8 cellular contexts compared by ENCODE assay signal in the genomic region with DNA sequence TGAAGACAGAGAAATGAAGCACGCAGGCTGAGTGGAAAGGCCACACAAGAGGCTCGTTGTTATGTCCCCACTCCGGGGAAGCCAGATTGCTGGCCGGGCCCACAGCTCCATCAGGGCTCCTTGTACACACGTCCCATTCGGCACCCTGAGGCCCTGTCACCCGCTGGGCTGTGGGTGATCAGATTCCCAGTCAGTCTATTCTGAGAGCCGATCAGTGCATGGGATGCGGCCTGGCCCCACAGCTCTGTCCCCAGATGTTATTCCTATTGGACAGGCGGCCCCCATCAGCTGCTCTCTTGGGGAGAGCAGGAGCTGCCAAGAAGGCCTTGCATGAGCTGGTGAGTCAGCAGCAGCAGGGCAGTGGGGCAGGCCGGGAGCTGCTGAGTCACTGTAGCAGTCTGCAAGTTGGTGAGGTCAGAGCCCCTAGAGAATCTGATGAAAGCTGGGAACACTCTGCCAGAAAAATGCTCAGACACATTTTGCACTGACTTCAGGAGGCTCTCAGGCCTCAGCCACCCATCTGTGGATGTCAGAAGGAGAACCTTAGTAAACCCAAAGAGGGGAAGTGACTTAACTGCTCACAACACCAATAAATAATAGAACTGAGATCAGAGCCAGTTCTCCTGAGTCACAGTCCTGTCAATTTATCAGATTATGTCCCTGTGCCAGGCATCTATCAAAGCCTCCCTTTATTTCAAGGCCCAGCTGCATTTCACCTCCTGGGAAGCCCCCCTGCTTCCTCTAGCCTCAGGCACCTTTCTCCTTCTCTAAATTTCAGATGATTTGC. TPM values are rescaled to one million over a fixed set of nuclear protein-coding genes. Genes with fewer than 3 reads are reported as not detected.
DNase-seq lines count a peak whose midpoint lies in the region; TF ChIP-seq lines count a peak whose summit lies in the region.

No MANE protein-coding gene starts in this region.

- H3K27me3 ChIP-seq in SJSA1 (replicated peaks) (no peaks in the 10 kb centered on the region), spleen (replicated peaks in 1 of 7) (no peaks in the 10 kb centered on the region)

- H3K4me3 ChIP-seq in SJSA1: no peak overlapping the region
- H3K4me3 ChIP-seq in choroid plexus epithelial cell (ENCODE audit: low read depth, low read length): no peak overlapping the region
- H3K4me3 ChIP-seq in spleen: no peak overlapping the region

- peaks cover 28% of the 10 kb centered on the region for H3K4me1 ChIP-seq in SJSA1 (replicated peaks)
- H3K4me1 ChIP-seq in spleen: peaks cover 6 to 32% (median 19%) of the 10 kb centered on the region in 6 donors

- no peak for TF ChIP-seq POLR2A in spleen (IDR thresholded peaks at IDR 0.05)

- no peaks in the 10 kb centered on the region for H3K9me3 ChIP-seq in KOPT-K1 (ENCODE audit: insufficient read depth, low read length, poor library complexity, severe bottlenecking)
- H3K9me3 ChIP-seq in SJSA1 (replicated peaks): no peaks in the 10 kb centered on the region
- H3K9me3 ChIP-seq in spleen: no peaks in the 10 kb centered on the region

- no peaks in the 10 kb centered on the region for H3K36me3 ChIP-seq in KOPT-K1 (ENCODE audit: insufficient read depth, low read length)
- no peaks in the 10 kb centered on the region for H3K36me3 ChIP-seq in SJSA1
- H3K36me3 ChIP-seq in spleen: no peaks in the 10 kb centered on the region

- DNase-seq in activated T-cell treated with anti-CD3 and anti-CD28 coated beads for 48 hours (ENCODE audit: low read depth) (peak; percentile 39), SJSA1 (ENCODE audit: low read depth in 1 of 2, low spot score in 2 of 2) (peak; percentile 93 to 97), choroid plexus epithelial cell (ENCODE audit: low read depth) (peak; percentile 100), kidney glomerular epithelial cell (lab: John Stamatoyannopoulos, UW) (peak; percentile 95), spleen (peak; percentile 91), NCI-H1105 (lab: John Stamatoyannopoulos, UW) (no peak)
- DNase-seq in activated T-cell treated with anti-CD3 and anti-CD28 coated beads, Interleukin-2, amount 50 U/mL, for 1 hour: no peak

- H3K27ac ChIP-seq in KOPT-K1 (ENCODE audit: low read depth, low read length, poor library complexity, severe bottlenecking): peak overlapping the region; percentile 67
- H3K27ac ChIP-seq in SJSA1: peak overlapping the region; percentile 92
- H3K27ac ChIP-seq in spleen: peak overlapping the region; percentile 30 to 83 (median 76)

- intact Hi-C loops in spleen (cut with DNase I; ENCODE audit: low total_unique reads): no loop called here

- TF ChIP-seq CTCF in choroid plexus epithelial cell (conservative IDR thresholded peaks at IDR 0.05; ENCODE audit: low read depth, low read length): no peak
- no peak for TF ChIP-seq CTCF in spleen (IDR thresholded peaks at IDR 0.05 in 8 of 11, conservative IDR thresholded peaks at IDR 0.05 in 3 of 11)

- WGBS in spleen, 5 donors: 58 to 77% (median 63%) methylated on average over 8 to 11 of the region's 11 CpGs

RNA-seq across cellular contexts. Expression of a gene that starts 9.4 kb away (rescaled TPM):
- total RNA-seq in SJSA1 (2014; rRNA removed; shearing (Covaris generic)): 251 and 322 TPM in 2 replicates
- 1,000 to 10,000 TPM; 1,269 to 1,826 (median 1,507) TPM for total RNA-seq in spleen
- 100 to 1,000 TPM; 363 to 690 (median 437) TPM for polyA plus RNA-seq in spleen

Comparison
In these comparisons a context has a peak if more than half of its experiments do, and no peak if none do; other contexts are left out.
1. DNase-seq: peak in activated T-cell treated with anti-CD3 and anti-CD28 coated beads for 48 hours (single experiment), SJSA1 (2 of 2), choroid plexus epithelial cell (single experiment), kidney glomerular epithelial cell (single experiment) and spleen (single experiment); none in activated T-cell treated with anti-CD3 and anti-CD28 coated beads, Interleukin-2, amount 50 U/mL, for 1 hour (single experiment) and NCI-H1105 (single experiment).
2. Peak in every context shown above with its lines, with median percentiles within 50 percentile points of each other: H3K27ac ChIP-seq.